In genomic region chr11:110087820-110088534, GRCh38 we compare ENCODE assay signal across 15 cellular contexts. TPM values are rescaled to one million over a fixed set of nuclear protein-coding genes. Genes with fewer than 3 reads are reported as not detected.
DNase-seq lines count a peak whose midpoint lies in the region; ATAC-seq and TF ChIP-seq lines count a peak whose summit lies in the region.
"Had no signal": no experiment of that assay in that cellular context is flagged by ENCODE, and none has a peak within 500 bp of the region (broad histone marks: within the 10 kb centered on the region; RNA-seq: fewer than 3 reads in every experiment).

No MANE protein-coding gene starts in this region.

- H3K4me3 ChIP-seq in choroid plexus epithelial cell (ENCODE audit: low read depth, low read length) (peak overlapping the region; percentile 31), stomach (no peak overlapping the region)

- intact Hi-C loops in stomach (cut with DNase I; ENCODE audit: low total_unique reads) = no loop called here

- H3K27me3 ChIP-seq in stomach = no peaks in the 10 kb centered on the region

- TF ChIP-seq EP300 in stomach (IDR thresholded peaks at IDR 0.05) = no peak

- H3K4me1 ChIP-seq in stomach = peaks cover 0 to 11% (median 9%) of the 10 kb centered on the region in 4 donors

- no peaks in the 10 kb centered on the region for H3K36me3 ChIP-seq in stomach

- 83 to 92% (median 89%) methylated on average over 5 of the region's 5 CpGs for WGBS in stomach, 5 donors

- H3K27ac ChIP-seq in stomach = no peak overlapping the region
- H3K27ac ChIP-seq: C4-2B, RWPE1 had no signal

- no peak for TF ChIP-seq POLR2A in stomach (IDR thresholded peaks at IDR 0.05)

- no peaks in the 10 kb centered on the region for H3K9me3 ChIP-seq in stomach

- no peak for TF ChIP-seq CTCF in choroid plexus epithelial cell (conservative IDR thresholded peaks at IDR 0.05; ENCODE audit: low read depth, low read length)
- TF ChIP-seq CTCF in stomach (IDR thresholded peaks at IDR 0.05) = no peak

- ATAC-seq in HG03039 (IDR thresholded peaks at IDR 0.05; ENCODE audit: unreplicated experiment) = no peak
- ATAC-seq: activated CD8-positive, alpha-beta T cell treated with anti-CD3 and anti-CD28 coated beads, Interleukin-2, amount 10 ng/mL, durations not matched to agents 7 days and 5 days; stimulated activated naive CD8-positive, alpha-beta T cell treated with anti-CD3 and anti-CD28 coated beads, Interleukin-15, Interleukin-2, amounts not matched to agents 100 U/mL and 50 U/mL, for 24 hours had no signal

- DNase-seq in Daoy (ENCODE audit: low read depth) (peak; percentile 44), M059J (ENCODE audit: low read depth) (peak; percentile 93), choroid plexus epithelial cell (ENCODE audit: low read depth) (peak; percentile 89), myocyte (ENCODE audit: low read depth) (peak; percentile 69), stomach (no peak), NCI-H526 treated with DMSO at 0.1 percent for 48 hours (lab: John Stamatoyannopoulos, UW) (no peak), HuH-7.5 (ENCODE audit: low spot score) (no peak)
- DNase-seq: activated CD8-positive, alpha-beta T cell treated with anti-CD3 and anti-CD28 coated beads, Interleukin-2, amount 10 ng/mL, durations not matched to agents 7 days and 5 days; activated effector memory CD4-positive, alpha-beta T cell treated with anti-CD3 and anti-CD28 coated beads, Interleukin-2, amount 50 U/mL, for 16 hours; naive B cell; NCI-H1092; stimulated activated naive CD8-positive, alpha-beta T cell treated with anti-CD3 and anti-CD28 coated beads, Interleukin-15, Interleukin-2, amounts not matched to agents 100 U/mL and 50 U/mL, for 24 hours had no signal

RNA-seq across cellular contexts. Expression of gene ZC3H12C, which starts 5.2 kb away (rescaled TPM):
- 3.8 and 4.0 TPM in 2 replicates for total RNA-seq in Daoy (2014; rRNA removed; shearing (Covaris generic))
- total RNA-seq in M059J (2014; rRNA removed; shearing (Covaris generic)) = 11.9 and 14.8 TPM in 2 replicates
- total RNA-seq in myocyte (12.4 and 16.8 TPM in 2 replicates), stomach (10 to 100 TPM in 4 of 5 donors, 1 to 10 TPM in 1; 3.5 to 23.2 (median 14.5) TPM)
- polyA plus RNA-seq in myocyte (2012) = 1.9 TPM
- 1 to 10 TPM; 1.3 to 1.7 (median 1.5) TPM for polyA plus RNA-seq in stomach

Comparison
In these comparisons a context has a peak if more than half of its experiments do, and no peak if none do; other contexts are left out.
1. DNase-seq: peak in Daoy (single experiment), M059J (single experiment), choroid plexus epithelial cell (single experiment) and myocyte (single experiment); none in stomach (single experiment), NCI-H526 treated with DMSO at 0.1 percent for 48 hours (single experiment) and HuH-7.5 (single experiment).